11 cellular contexts compared by ENCODE assay signal in genomic region chr2:54613361-54613760, GRCh38.
A peak's percentile ranks its signal among the peaks of the same experiment; 100 is the strongest.
DNase-seq lines count a peak whose midpoint lies in the region; ATAC-seq and TF ChIP-seq lines count a peak whose summit lies in the region.
"Had no signal": no experiment of that assay in that cellular context is flagged by ENCODE, and none has a peak within 500 bp of the region (broad histone marks: within the 10 kb centered on the region; RNA-seq: fewer than 3 reads in every experiment).

No MANE protein-coding gene starts in this region.

- CTCF ChIA-PET in IMR-90 (lab: Yijun Ruan, JAX) = no interaction called here

- POLR2A ChIA-PET in IMR-90 (lab: Charles Lee; ENCODE audit: unreplicated experiment) = no interaction called here
- POLR2A ChIA-PET in naive thymus-derived CD8-positive, alpha-beta T cell (lab: Charles Lee) = interaction anchor here (2.5 kb wide), 1 partner anchor 39 kb away, joined by 5 read pairs; no protein-coding TSS in a partner anchor

- no peaks in the 10 kb centered on the region for H3K27me3 ChIP-seq in ACC112 (ENCODE audit: insufficient read depth, low read length)
- H3K27me3 ChIP-seq in IMR-90 (ENCODE audit: control insufficient read depth, insufficient read depth, low read length) = no peaks in the 10 kb centered on the region
- no peaks in the 10 kb centered on the region for H3K27me3 ChIP-seq in esophagus muscularis mucosa

- H3K36me3 ChIP-seq in ACC112 (ENCODE audit: insufficient read depth, low read length) (peaks cover 23% of the 10 kb centered on the region), IMR-90 (ENCODE audit: control insufficient read depth, insufficient read depth, low read length) (peaks cover 21% of the 10 kb centered on the region), esophagus muscularis mucosa (peaks cover 17 to 59% (median 24%) of the 10 kb centered on the region in 4 donors)

- no peak for TF ChIP-seq RAD21 in IMR-90 (IDR thresholded peaks at IDR 0.05; ENCODE audit: low read length)

- no peak overlapping the region for H2BK15ac ChIP-seq in IMR-90 (ENCODE audit: low read depth, low read length)

- peaks cover 36 to 73% (median 54%) of the 10 kb centered on the region in 4 donors for H3K4me1 Mint-ChIP-seq in naive thymus-derived CD8-positive, alpha-beta T cell

- dilution Hi-C loops in IMR-90 (cut with HindIII; ENCODE audit: low sequenced_read_pairs, unreplicated experiment) = no loop called here

- peaks cover 0 to 63% (median 16%) of the 10 kb centered on the region in 3 donors for H3K36me3 Mint-ChIP-seq in naive thymus-derived CD8-positive, alpha-beta T cell

- no peaks in the 10 kb centered on the region for H3K9me3 Mint-ChIP-seq in naive thymus-derived CD8-positive, alpha-beta T cell
- H3K9me3 Mint-ChIP-seq: activated naive CD8-positive, alpha-beta T cell treated with anti-CD3 and anti-CD28 coated beads for 36 hours had no signal

- H3K4me3 Mint-ChIP-seq in naive thymus-derived CD8-positive, alpha-beta T cell = no peak overlapping the region
- H3K4me3 Mint-ChIP-seq: activated naive CD8-positive, alpha-beta T cell treated with anti-CD3 and anti-CD28 coated beads for 36 hours had no signal

- no peak for ATAC-seq in IMR-90 (ENCODE audit: low read depth)
- ATAC-seq in naive thymus-derived CD8-positive, alpha-beta T cell = no peak
- no peak for ATAC-seq in HG02885 (IDR thresholded peaks at IDR 0.05; ENCODE audit: poor library complexity, unreplicated experiment)
- ATAC-seq in GM18511 (IDR thresholded peaks at IDR 0.05; ENCODE audit: unreplicated experiment) = no peak

- peaks cover 55 to 71% of the 10 kb centered on the region in 2 experiments for H3K79me1 ChIP-seq in IMR-90 (ENCODE audit: low read depth in 1 of 2, low read length in 2 of 2)

- no peak overlapping the region for H4K8ac ChIP-seq in IMR-90 (ENCODE audit: low read depth in 2 of 2, low read length in 2 of 2)

- in situ Hi-C loops in IMR-90 (cut with MboI; ENCODE audit: low sequenced_read_pairs) = no loop called here

- no peak overlapping the region for H2AK9ac ChIP-seq in IMR-90 (replicated peaks; ENCODE audit: low read depth, low read length, poor library complexity)

- peaks cover 20% of the 10 kb centered on the region for H3K9me1 ChIP-seq in IMR-90 (ENCODE audit: insufficient read depth, low read length)

- no peak overlapping the region for H3K56ac ChIP-seq in IMR-90 (ENCODE audit: extremely low read depth, insufficient read depth, low read length)

- no peak overlapping the region for H3K9ac ChIP-seq in IMR-90 (ENCODE audit: low read depth, low read length)

- H3K27ac ChIP-seq in ACC112 (ENCODE audit: low read depth, low read length) (peak overlapping the region; percentile 89), IMR-90 (ENCODE audit: insufficient read depth, low read length) (no peak overlapping the region), esophagus muscularis mucosa (replicated peaks in 1 of 4) (peak overlapping the region in 2 of 4 donors; percentile 1 to 6)

- peaks cover 33% of the 10 kb centered on the region; the same call in 1 of the 2 replicates for H4K20me1 ChIP-seq in IMR-90 (ENCODE audit: insufficient read depth, low read length)

- no peaks in the 10 kb centered on the region for H3K9me3 ChIP-seq in IMR-90 (ENCODE audit: control insufficient read depth, insufficient read depth, low read length)
- H3K9me3 ChIP-seq in esophagus muscularis mucosa = no peaks in the 10 kb centered on the region
- H3K9me3 ChIP-seq: thoracic aorta had no signal

- H3K27ac Mint-ChIP-seq in naive thymus-derived CD8-positive, alpha-beta T cell = peak overlapping the region in 6 of 10 donors; percentile 0 to 71 (median 40)

- no peaks in the 10 kb centered on the region for H3K27me3 Mint-ChIP-seq in naive thymus-derived CD8-positive, alpha-beta T cell
- H3K27me3 Mint-ChIP-seq: activated naive CD8-positive, alpha-beta T cell treated with anti-CD3 and anti-CD28 coated beads for 36 hours had no signal

- H4K5ac ChIP-seq in IMR-90 (ENCODE audit: low read depth, low read length) = no peak overlapping the region

- TF ChIP-seq POLR2A in IMR-90 (IDR thresholded peaks at IDR 0.05; ENCODE audit: low read depth, low read length) (no peak), esophagus muscularis mucosa (IDR thresholded peaks at IDR 0.05; ENCODE audit: low read depth) (no peak)

- H4K91ac ChIP-seq in IMR-90 (ENCODE audit: insufficient read depth, low read depth, low read length) = no peak overlapping the region

- H2AFZ ChIP-seq in ACC112 (ENCODE audit: low read length, unreplicated experiment) (no peak overlapping the region), IMR-90 (replicated peaks; ENCODE audit: low read length, poor library complexity) (no peak overlapping the region)

- TF ChIP-seq EP300 in esophagus muscularis mucosa (IDR thresholded peaks at IDR 0.05) = no peak

- no peak overlapping the region for H3K23ac ChIP-seq in IMR-90 (ENCODE audit: low read depth, low read length)

- H2AK5ac ChIP-seq in IMR-90 (ENCODE audit: low read depth, low read length) = no peak overlapping the region

- intact Hi-C loops in IMR-90 (cut with micrococcal nuclease) (no loop called here), esophagus muscularis mucosa (cut with DNase I) (no loop called here)

- peak overlapping the region; percentile 19; the same call in 1 of the 2 replicates for H3K4me3 ChIP-seq in ACC112 (ENCODE audit: low read depth, low read length)
- no peak overlapping the region for H3K4me3 ChIP-seq in IMR-90 (ENCODE audit: insufficient read depth, low read depth, low read length)
- no peak overlapping the region for H3K4me3 ChIP-seq in choroid plexus epithelial cell (ENCODE audit: low read depth, low read length)
- H3K4me3 ChIP-seq in esophagus muscularis mucosa = no peak overlapping the region
- H3K4me3 ChIP-seq: thoracic aorta had no signal

- TF ChIP-seq CTCF in IMR-90 (conservative IDR thresholded peaks at IDR 0.05; ENCODE audit: low read depth, low read length) (no peak), choroid plexus epithelial cell (conservative IDR thresholded peaks at IDR 0.05; ENCODE audit: low read depth, low read length) (no peak), esophagus muscularis mucosa (IDR thresholded peaks at IDR 0.05) (no peak)

- no TSS peak for BruUV-seq in IMR-90 (replicated peaks; lab: Mats Ljungman, UMichigan)

- H3K18ac ChIP-seq in IMR-90 (ENCODE audit: low read depth, low read length) = no peak overlapping the region

- no peak overlapping the region for H2BK120ac ChIP-seq in IMR-90 (ENCODE audit: low read depth, low read length)

- H3K79me2 ChIP-seq in ACC112 (ENCODE audit: control insufficient read depth, insufficient read depth, low read length, unreplicated experiment) = peaks cover 61% of the 10 kb centered on the region

- H3K14ac ChIP-seq in IMR-90 (replicated peaks; ENCODE audit: low read depth, low read length) = no peak overlapping the region

- no peak overlapping the region for H2BK5ac ChIP-seq in IMR-90 (ENCODE audit: low read depth, low read length, poor library complexity, severe bottlenecking)

- WGBS in IMR-90 (ENCODE audit: extremely low coverage in 2 of 2, insufficient read length in 1 of 2), 2 experiments = no CpG with 5 or more reads among the region's 2 CpGs
- WGBS in esophagus muscularis mucosa = 81% methylated on average over 2 of the region's 2 CpGs

- no peak overlapping the region for H3K4ac ChIP-seq in IMR-90 (ENCODE audit: low read depth, low read length)

- H3K4me1 ChIP-seq in ACC112 (ENCODE audit: control insufficient read depth, insufficient read depth, low read length, unreplicated experiment) (peaks cover 38% of the 10 kb centered on the region), IMR-90 (ENCODE audit: control insufficient read depth, insufficient read depth, low read length) (peaks cover 6% of the 10 kb centered on the region), esophagus muscularis mucosa (peaks cover 87 to 97% (median 91%) of the 10 kb centered on the region in 4 donors)

- peak; percentile 21 for DNase-seq in IMR-90
- DNase-seq in choroid plexus epithelial cell (ENCODE audit: low read depth) = peak; percentile 57
- no peak for DNase-seq in naive thymus-derived CD8-positive, alpha-beta T cell
- no peak for DNase-seq in esophagus muscularis mucosa (ENCODE audit: extremely low spot score)
- DNase-seq in NCI-H748 (lab: John Stamatoyannopoulos, UW; ENCODE audit: unreplicated experiment) = no peak
- DNase-seq: activated CD4-positive, alpha-beta T cell treated with anti-CD3 and anti-CD28 coated beads, Interleukin-2, amount 50 U/mL, for 1 hour; activated naive CD8-positive, alpha-beta T cell treated with anti-CD3 and anti-CD28 coated beads for 36 hours had no signal

- no peak overlapping the region for H3K4me2 ChIP-seq in IMR-90 (ENCODE audit: low read depth, low read length)

- no peak overlapping the region for H2BK20ac ChIP-seq in IMR-90 (ENCODE audit: low read depth, low read length)

TF ChIP-seq in IMR-90, 13 proteins besides CTCF, POLR2A, EP300 and RAD21 (continues in another document):
- TF ChIP-seq SMC3 (IDR thresholded peaks at IDR 0.05; ENCODE audit: low read depth, low read length) = no peak
- TF ChIP-seq ELK1 (IDR thresholded peaks at IDR 0.05; ENCODE audit: borderline replicate concordance, low read depth, low read length) = no peak
- TF ChIP-seq USF2 (IDR thresholded peaks at IDR 0.05; ENCODE audit: low read depth, low read length) = no peak
- no peak for TF ChIP-seq CEBPB (IDR thresholded peaks at IDR 0.05; ENCODE audit: low read depth, low read length)
- no peak for TF ChIP-seq RCOR1 (IDR thresholded peaks at IDR 0.05; ENCODE audit: insufficient replicate concordance, low read length)
- TF ChIP-seq CHD1 (IDR thresholded peaks at IDR 0.05; ENCODE audit: low read depth, low read length) = no peak
- no peak for TF ChIP-seq NFE2L2 (IDR thresholded peaks at IDR 0.05; ENCODE audit: low read depth, low read length)
- no peak for TF ChIP-seq MAZ (IDR thresholded peaks at IDR 0.05; ENCODE audit: borderline replicate concordance, low read depth, low read length)
- TF ChIP-seq RFX5 (IDR thresholded peaks at IDR 0.05; ENCODE audit: low read depth, low read length) = no peak
- TF ChIP-seq MXI1 (IDR thresholded peaks at IDR 0.05; ENCODE audit: borderline replicate concordance, low read depth, low read length) = no peak

Comparison
In these comparisons a context has a peak if more than half of its experiments do, and no peak if none do; other contexts are left out.
1. DNase-seq: peak in IMR-90 (single experiment) and choroid plexus epithelial cell (single experiment); none in naive thymus-derived CD8-positive, alpha-beta T cell (0 of 10), esophagus muscularis mucosa (single experiment) and NCI-H748 (single experiment).